ENCODE assay signal across 8 cellular contexts in genomic region chr20:6123650-6124014, GRCh38. TPM values are rescaled to one million over a fixed set of nuclear protein-coding genes. Genes with fewer than 3 reads are reported as not detected.
DNase-seq lines count a peak whose midpoint lies in the region; ATAC-seq lines count a peak whose summit lies in the region.

No MANE protein-coding gene starts in this region.

- no peak for ATAC-seq in activated T-helper 17 cell treated with anti-CD3 and anti-CD28 coated beads, Interleukin-2, amount 50 U/mL, for 72 hours (replicated peaks)

- H3K9me3 ChIP-seq in iPS-18c (ENCODE audit: control insufficient read depth, insufficient read depth, low read length): no peaks in the 10 kb centered on the region
- no peaks in the 10 kb centered on the region for H3K9me3 ChIP-seq in stomach smooth muscle (ENCODE audit: control insufficient read depth in 2 of 2, low read length in 2 of 2)

- no peak overlapping the region for H3K27ac ChIP-seq in stomach smooth muscle (ENCODE audit: low read length)

- peaks cover 0 to 5% of the 10 kb centered on the region in 2 donors for H3K27me3 ChIP-seq in stomach smooth muscle (ENCODE audit: control insufficient read depth in 1 of 2, insufficient read depth in 2 of 2, low read length in 2 of 2)

- no peak overlapping the region for H3K9ac ChIP-seq in stomach smooth muscle (ENCODE audit: low read length in 2 of 2)

- peaks cover 51% of the 10 kb centered on the region for H3K27me3 Mint-ChIP-seq in activated T-cell treated with anti-CD3 and anti-CD28 coated beads, Interleukin-2, amount 50 U/mL, for 24 hours
- peaks cover 46% of the 10 kb centered on the region for H3K27me3 Mint-ChIP-seq in activated T-helper 17 cell treated with anti-CD3 and anti-CD28 coated beads, Interleukin-2, amount 50 U/mL, for 72 hours

- no peak for DNase-seq in activated T-cell treated with anti-CD3 and anti-CD28 coated beads, Interleukin-2, amount 50 U/mL, for 24 hours
- DNase-seq in activated T-cell treated with anti-CD3 and anti-CD28 coated beads for 4 hours (no peak), GM19238 (ENCODE audit: insufficient read length, low spot score) (no peak), NCI-H2081 (lab: John Stamatoyannopoulos, UW) (no peak), D341Med (ENCODE audit: low spot score) (no peak)

- no peaks in the 10 kb centered on the region for H3K36me3 ChIP-seq in stomach smooth muscle (ENCODE audit: control insufficient read depth in 2 of 2, insufficient read depth in 2 of 2, low read length in 2 of 2)

- peaks cover 13% of the 10 kb centered on the region for H3K4me1 Mint-ChIP-seq in activated T-cell treated with anti-CD3 and anti-CD28 coated beads, Interleukin-2, amount 50 U/mL, for 24 hours (ENCODE audit: low read depth)
- H3K4me1 Mint-ChIP-seq in activated T-helper 17 cell treated with anti-CD3 and anti-CD28 coated beads, Interleukin-2, amount 50 U/mL, for 72 hours: no peaks in the 10 kb centered on the region

- peak overlapping the region; percentile 66 for H3K4me3 Mint-ChIP-seq in activated T-cell treated with anti-CD3 and anti-CD28 coated beads, Interleukin-2, amount 50 U/mL, for 24 hours
- peak overlapping the region; percentile 33 for H3K4me3 Mint-ChIP-seq in activated T-helper 17 cell treated with anti-CD3 and anti-CD28 coated beads, Interleukin-2, amount 50 U/mL, for 72 hours

- no peak overlapping the region for H3K27ac Mint-ChIP-seq in activated T-cell treated with anti-CD3 and anti-CD28 coated beads, Interleukin-2, amount 50 U/mL, for 24 hours
- H3K27ac Mint-ChIP-seq in activated T-helper 17 cell treated with anti-CD3 and anti-CD28 coated beads, Interleukin-2, amount 50 U/mL, for 72 hours: no peak overlapping the region

- peaks cover 6% of the 10 kb centered on the region for H3K4me1 ChIP-seq in stomach smooth muscle (ENCODE audit: control insufficient read depth, insufficient read depth, low read length)

- H3K36me3 Mint-ChIP-seq in activated T-cell treated with anti-CD3 and anti-CD28 coated beads, Interleukin-2, amount 50 U/mL, for 24 hours (ENCODE audit: low read depth): no peaks in the 10 kb centered on the region
- H3K36me3 Mint-ChIP-seq in activated T-helper 17 cell treated with anti-CD3 and anti-CD28 coated beads, Interleukin-2, amount 50 U/mL, for 72 hours (ENCODE audit: low read depth): no peaks in the 10 kb centered on the region

- H3K4me3 ChIP-seq in iPS-18c (ENCODE audit: insufficient read depth, low read depth, low read length) (peak overlapping the region; percentile 61; the same call in 1 of the 2 replicates), stomach smooth muscle (ENCODE audit: low read length in 2 of 2) (peak overlapping the region; percentile 69 to 76)

- no peaks in the 10 kb centered on the region for H3K9me3 Mint-ChIP-seq in activated T-cell treated with anti-CD3 and anti-CD28 coated beads, Interleukin-2, amount 50 U/mL, for 24 hours
- no peaks in the 10 kb centered on the region for H3K9me3 Mint-ChIP-seq in activated T-helper 17 cell treated with anti-CD3 and anti-CD28 coated beads, Interleukin-2, amount 50 U/mL, for 72 hours

RNA-seq across cellular contexts. Expression of gene FERMT1, which starts 0.8 kb away (rescaled TPM):
- under 1 TPM; 0.13 to 0.48 TPM for total RNA-seq in activated T-helper 17 cell treated with anti-CD3 and anti-CD28 coated beads, Interleukin-2, amount 50 U/mL, for 72 hours
